ENCODE assay signal across 18 cellular contexts in the genomic region with DNA sequence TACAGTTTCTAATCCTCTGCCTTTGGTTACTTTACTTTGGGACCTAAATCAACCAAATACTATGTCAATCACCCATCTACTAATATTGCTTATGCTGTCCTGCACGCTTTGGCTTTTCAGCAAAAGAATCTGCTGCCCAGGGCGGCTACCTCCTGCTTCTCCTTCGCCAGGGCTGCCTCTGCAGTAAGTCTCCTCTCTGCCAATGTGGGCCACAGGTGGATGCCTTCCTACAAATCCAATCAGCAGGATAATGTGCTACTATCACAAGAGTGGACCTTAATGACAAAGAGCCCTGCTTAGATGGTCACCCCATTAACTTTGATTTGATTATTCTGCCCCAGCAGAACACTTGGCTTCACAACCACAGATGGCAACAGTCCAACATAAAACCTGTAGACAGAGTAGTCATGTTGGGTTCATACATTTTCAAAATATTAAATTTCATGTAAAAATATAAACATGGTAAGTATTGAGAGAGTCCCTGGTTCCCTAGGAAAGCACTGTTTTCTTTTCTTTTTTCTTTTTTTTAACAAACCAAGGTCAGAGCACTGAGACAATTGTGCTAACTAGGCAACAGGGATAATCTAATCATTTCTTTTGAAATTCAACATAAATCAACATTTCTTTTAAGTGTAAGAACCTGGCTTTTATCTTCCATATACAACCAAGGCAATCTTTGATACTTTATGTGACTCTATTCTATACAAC.
DNase-seq lines count a peak whose midpoint lies in the region; ATAC-seq, FAIRE-seq and TF ChIP-seq lines count a peak whose summit lies in the region.
"Had no signal": no experiment of that assay in that cellular context is flagged by ENCODE, and none has a peak within 500 bp of the region (broad histone marks: within the 10 kb centered on the region; RNA-seq: fewer than 3 reads in every experiment).

No MANE protein-coding gene starts in this region.

- H3K4me3 ChIP-seq in pancreas = no peak overlapping the region
- H3K4me3 ChIP-seq: testis had no signal

- no peaks in the 10 kb centered on the region for H3K36me3 Mint-ChIP-seq in chondrocyte (ENCODE audit: low read depth)

- H3K36me3 ChIP-seq in pancreas = no peaks in the 10 kb centered on the region

- ATAC-seq in pancreas = peak; percentile 37 to 57 (median 52)
- ATAC-seq: naive thymus-derived CD4-positive, alpha-beta T cell had no signal

- H3K9me3 Mint-ChIP-seq in chondrocyte (ENCODE audit: low read depth) = no peaks in the 10 kb centered on the region
- H3K9me3 Mint-ChIP-seq: activated naive CD8-positive, alpha-beta T cell treated with anti-CD3 and anti-CD28 coated beads, Interleukin-2, amount 10 ng/mL, durations not matched to agents 7 days and 5 days; naive thymus-derived CD4-positive, alpha-beta T cell had no signal

- H3K9me3 ChIP-seq in pancreas = no peaks in the 10 kb centered on the region
- H3K9me3 ChIP-seq: testis had no signal

- no peak overlapping the region for H3K4me3 Mint-ChIP-seq in chondrocyte (ENCODE audit: unreplicated experiment)
- H3K4me3 Mint-ChIP-seq: activated naive CD8-positive, alpha-beta T cell treated with anti-CD3 and anti-CD28 coated beads, Interleukin-2, amount 10 ng/mL, durations not matched to agents 7 days and 5 days; B cell; naive thymus-derived CD4-positive, alpha-beta T cell had no signal

- TF ChIP-seq CTCF in chondrocyte (IDR thresholded peaks at IDR 0.05) (no peak), pancreas (IDR thresholded peaks at IDR 0.05) (no peak)

- intact Hi-C loops in pancreas (cut with DNase I) = no loop called here

- 51 to 59% methylated on average over 3 of the region's 3 CpGs for WGBS in pancreas, 2 donors

- peak; percentile 9 for FAIRE-seq in pancreas (lab: Jason Lieb, UNC)
- FAIRE-seq: GM12891 had no signal

- H3K27me3 Mint-ChIP-seq in chondrocyte (ENCODE audit: low read depth) = no peaks in the 10 kb centered on the region
- H3K27me3 Mint-ChIP-seq: activated naive CD8-positive, alpha-beta T cell treated with anti-CD3 and anti-CD28 coated beads, Interleukin-2, amount 10 ng/mL, durations not matched to agents 7 days and 5 days; B cell; naive thymus-derived CD4-positive, alpha-beta T cell had no signal

- no peak overlapping the region for H3K27ac Mint-ChIP-seq in chondrocyte (ENCODE audit: unreplicated experiment)
- H3K27ac Mint-ChIP-seq: activated naive CD8-positive, alpha-beta T cell treated with anti-CD3 and anti-CD28 coated beads, Interleukin-2, amount 10 ng/mL, durations not matched to agents 7 days and 5 days; B cell had no signal

- H3K27ac ChIP-seq in pancreas = peak overlapping the region; percentile 37 to 82 (median 57)

- peaks cover 24 to 59% (median 44%) of the 10 kb centered on the region in 3 donors for H3K4me1 ChIP-seq in pancreas

- no peaks in the 10 kb centered on the region for H3K27me3 ChIP-seq in pancreas
- H3K27me3 ChIP-seq: testis had no signal

- DNase-seq in DMS79 (lab: John Stamatoyannopoulos, UW) (peak; percentile 42), NCI-H1694 (lab: John Stamatoyannopoulos, UW) (peak; percentile 3), chondrocyte (ENCODE audit: low spot score) (peak; percentile 55), pancreas (peak in 3 of 6 donors; percentile 11 to 33 (median 32)), NCI-H2196 treated with DMSO at 0.1 percent for 48 hours (lab: John Stamatoyannopoulos, UW; ENCODE audit: unreplicated experiment) (no peak), NCI-H2227 treated with DMSO at 0.1 percent for 48 hours (lab: John Stamatoyannopoulos, UW) (no peak), NCI-H2107 (lab: John Stamatoyannopoulos, UW) (no peak)
- DNase-seq: activated naive CD8-positive, alpha-beta T cell treated with anti-CD3 and anti-CD28 coated beads, Interleukin-2, amount 10 ng/mL, durations not matched to agents 7 days and 5 days; effector memory CD4-positive, alpha-beta T cell; Karpas-422; mammary epithelial cell; naive thymus-derived CD4-positive, alpha-beta T cell; NCI-H510A treated with DMSO at 0.1 percent for 48 hours; SHP77 treated with DMSO at 0.1 percent for 48 hours; stimulated activated CD8-positive, alpha-beta memory T cell treated with anti-CD3 and anti-CD28 coated beads, Interleukin-4, amount 100 ng/mL, for 48 hours had no signal

- peaks cover 31% of the 10 kb centered on the region for H3K4me1 Mint-ChIP-seq in chondrocyte (ENCODE audit: low read depth)
- H3K4me1 Mint-ChIP-seq: B cell had no signal

Comparison
In these comparisons a context has a peak if more than half of its experiments do, and no peak if none do; other contexts are left out.
1. DNase-seq: peak in DMS79 (single experiment), NCI-H1694 (single experiment) and chondrocyte (single experiment); none in NCI-H2196 treated with DMSO at 0.1 percent for 48 hours (single experiment), NCI-H2227 treated with DMSO at 0.1 percent for 48 hours (single experiment) and NCI-H2107 (single experiment).